7 cellular contexts compared by ENCODE assay signal in the genomic region with DNA sequence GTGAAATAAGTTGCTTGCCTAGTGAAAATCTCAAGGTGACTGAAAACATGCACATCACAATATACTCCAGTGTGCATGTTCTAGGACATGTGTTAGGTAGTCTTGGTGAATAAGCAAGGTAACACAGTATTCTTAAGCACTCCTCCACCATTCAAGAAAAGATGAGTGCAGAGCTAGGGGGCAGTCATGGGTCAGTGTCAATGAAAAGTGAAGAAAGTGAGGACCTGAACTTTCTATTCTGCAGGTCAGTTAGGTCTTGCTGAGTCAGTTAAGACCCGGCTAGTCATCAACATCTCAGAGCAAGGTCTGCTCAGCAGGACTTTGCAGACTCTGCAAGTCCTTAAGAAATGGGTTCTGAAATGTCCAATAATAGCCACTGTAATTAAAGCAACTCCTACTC.
DNase-seq lines count a peak whose midpoint lies in the region; ATAC-seq, FAIRE-seq and TF ChIP-seq lines count a peak whose summit lies in the region.
"Not testable (repeated sequence)": the region's sequence is repeated elsewhere in the genome, so short reads cannot be mapped to it uniquely, and the experiment has no call there.

No MANE protein-coding gene starts in this region.

- not testable (repeated sequence) for H3K9me3 Mint-ChIP-seq in GM23338

- CTCF ChIA-PET in Panc1 (lab: Charles Lee); K562 (lab: Yijun Ruan, JAX; ENCODE audit: low intra/inter-chr PET ratio): not testable (repeated sequence)

- not testable (repeated sequence) for H3K4me3 ChIP-seq in GM23338; Loucy (ENCODE audit: low read length, poor library complexity, severe bottlenecking); Panc1 (ENCODE audit: low read depth in 2 of 2, low read length in 2 of 2); K562; hepatocyte; left lung

- not testable (repeated sequence) for H3K4me3 Mint-ChIP-seq in GM23338

- peak; percentile 49 for FAIRE-seq in K562 (lab: Jason Lieb, UNC)

- in situ Hi-C loops in Panc1 (cut with HindIII; ENCODE audit: low pct_unique_long_range_greater_than_20kb, low sequenced_read_pairs); K562 (cut with MboI): not testable (repeated sequence)

- not testable (repeated sequence) for H3K36me3 Mint-ChIP-seq in GM23338 (ENCODE audit: low read depth)

- WGBS in K562 (ENCODE audit: insufficient coverage, low coverage, missing lambda C conversion rate), result 0% methylated on average over 1 of the region's 1 CpG
- WGBS in hepatocyte (ENCODE audit: low lambda C conversion rate, missing lambda C conversion rate), result 44% methylated on average over 1 of the region's 1 CpG

- POLR2A ChIA-PET in Panc1 (lab: Charles Lee); K562 (lab: Yijun Ruan, JAX): not testable (repeated sequence)

- not testable (repeated sequence) for H3F3A ChIP-seq in GM23338 (replicated peaks; ENCODE audit: low read depth); Loucy (ENCODE audit: low read depth)

- not testable (repeated sequence) for H3K27me3 ChIP-seq in GM23338 (ENCODE audit: insufficient read depth); Loucy (ENCODE audit: insufficient read depth, low read length, poor library complexity, severe bottlenecking); Panc1 (ENCODE audit: control insufficient read depth, insufficient read depth, low read length); K562 (ENCODE audit: control insufficient read depth in 2 of 2, insufficient read depth in 2 of 2, low read length in 2 of 2); hepatocyte; left lung

- not testable (repeated sequence) for BruUV-seq in Panc1 (replicated peaks; lab: Mats Ljungman, UMichigan); K562 (replicated peaks; lab: Mats Ljungman, UMichigan)

- intact Hi-C loops in Panc1 (cut with micrococcal nuclease; ENCODE audit: unreplicated experiment); K562 (cut with micrococcal nuclease); left lung (cut with DNase I): not testable (repeated sequence)

- TF ChIP-seq EP300 in K562 (IDR thresholded peaks at IDR 0.05; ENCODE audit: low read length), result not testable (repeated sequence)

- H3K36me3 ChIP-seq in GM23338 (ENCODE audit: insufficient read depth); Loucy (ENCODE audit: insufficient read depth, low read length); Panc1 (ENCODE audit: control insufficient read depth, insufficient read depth, low read length); K562 (ENCODE audit: control insufficient read depth, insufficient read depth, low read length); hepatocyte (replicated peaks; ENCODE audit: insufficient read depth, low read depth); left lung: not testable (repeated sequence)

- not testable (repeated sequence) for H2AFZ ChIP-seq in GM23338; Loucy (ENCODE audit: low read length); K562 (ENCODE audit: low read depth, low read length); hepatocyte

- not testable (repeated sequence) for H3K27me3 Mint-ChIP-seq in GM23338 (ENCODE audit: insufficient read depth, low read depth, poor library complexity)

- ATAC-seq in GM23338 (peak; percentile 94), Panc1 (peak; percentile 21; the same call in 1 of the 2 replicates), K562 (peak; percentile 77), left lung (peak; percentile 51)

- not testable (repeated sequence) for H3K9me3 ChIP-seq in Loucy (ENCODE audit: insufficient read depth, low read depth, low read length); Panc1 (ENCODE audit: control insufficient read depth, insufficient read depth, low read depth, low read length); K562 (replicated peaks; ENCODE audit: control insufficient read depth, insufficient read depth, low read depth, low read length); hepatocyte (ENCODE audit: low read depth); left lung

- H3K9me1 ChIP-seq in K562 (ENCODE audit: control insufficient read depth, insufficient read depth, low read length), result not testable (repeated sequence)

- not testable (repeated sequence) for H3K27ac ChIP-seq in GM23338 (ENCODE audit: low read depth); Panc1 (ENCODE audit: low read length); K562 (ENCODE audit: extremely low read depth, low read depth, low read length); hepatocyte; left lung

- not testable (repeated sequence) for H4K20me1 ChIP-seq in GM23338 (replicated peaks; ENCODE audit: insufficient read depth); Loucy (ENCODE audit: insufficient read depth, low read length, poor library complexity, severe bottlenecking); K562 (replicated peaks; ENCODE audit: control insufficient read depth, insufficient read depth, low read length); hepatocyte (ENCODE audit: insufficient read depth, poor library complexity, severe bottlenecking)

- H3K9me2 ChIP-seq in GM23338 (ENCODE audit: insufficient read depth); Loucy (replicated peaks; ENCODE audit: low read depth, low read length); hepatocyte (replicated peaks; ENCODE audit: insufficient read depth): not testable (repeated sequence)

- not testable (repeated sequence) for H3K4me1 Mint-ChIP-seq in GM23338

- not testable (repeated sequence) for TF ChIP-seq POLR2A in K562 (conservative IDR thresholded peaks at IDR 0.05)

- DNase-seq in EL (peak; percentile 1), GM23338 (ENCODE audit: low spot score) (peak; percentile 61), K562 (ENCODE audit: extremely low read depth in 1 of 4, low spot score in 3 of 4) (peak in 1 of 4 experiments; percentile 11), hepatocyte (ENCODE audit: low spot score) (peak; percentile 4)
- DNase-seq in Panc1 (ENCODE audit: low read depth, low spot score); left lung: not testable (repeated sequence)

- TF ChIP-seq RAD21 in K562 (CRISPR knock-in tag; conservative IDR thresholded peaks at IDR 0.05 in 1 of 2, IDR thresholded peaks at IDR 0.05 in 1 of 2), result not testable (repeated sequence)

- H3K9ac ChIP-seq in Loucy (ENCODE audit: low read depth, low read length, poor library complexity, severe bottlenecking); K562 (ENCODE audit: insufficient read depth in 1 of 2, low read depth in 2 of 2, low read length in 2 of 2): not testable (repeated sequence)

- H3K4me2 ChIP-seq in GM23338; Loucy (ENCODE audit: low read depth, low read length, poor library complexity, severe bottlenecking); K562 (ENCODE audit: insufficient read depth, low read length); hepatocyte: not testable (repeated sequence)

- not testable (repeated sequence) for H3K79me2 ChIP-seq in GM23338 (replicated peaks; ENCODE audit: insufficient read depth); Loucy (ENCODE audit: insufficient read depth, low read length); K562 (ENCODE audit: control insufficient read depth, insufficient read depth, low read length); hepatocyte

- H3K27ac Mint-ChIP-seq in GM23338, result not testable (repeated sequence)

- TF ChIP-seq CTCF in GM23338 (conservative IDR thresholded peaks at IDR 0.05; ENCODE audit: low read depth in 2 of 2) (peak; percentile 42 to 65; a peak in 3 of 4 replicates), Loucy (conservative IDR thresholded peaks at IDR 0.05; ENCODE audit: low read length) (0 out of 2 replicates have a peak, but pooled peaks have one; percentile 12), K562 (IDR thresholded peaks at IDR 0.05 in 2 of 3, conservative IDR thresholded peaks at IDR 0.05 in 1 of 3; ENCODE audit: insufficient read depth in 2 of 3, low read depth in 1 of 3, low read length in 3 of 3) (peak in 1 of 3 experiments; percentile 8; a peak in 1 of 6 replicates)
- not testable (repeated sequence) for TF ChIP-seq CTCF in Panc1 (IDR thresholded peaks at IDR 0.05); hepatocyte (IDR thresholded peaks at IDR 0.05; ENCODE audit: poor library complexity); left lung (IDR thresholded peaks at IDR 0.05)

- H3K4me1 ChIP-seq in GM23338 (ENCODE audit: insufficient read depth); Loucy (ENCODE audit: insufficient read depth, low read length, poor library complexity, severe bottlenecking); Panc1 (ENCODE audit: control insufficient read depth, insufficient read depth, low read length); K562 (replicated peaks in 1 of 2; ENCODE audit: control insufficient read depth in 2 of 2, insufficient read depth in 2 of 2, low read length in 2 of 2); hepatocyte (ENCODE audit: insufficient read depth); left lung: not testable (repeated sequence)

TF ChIP-seq in K562, 482 proteins besides CTCF, POLR2A, EP300 and RAD21:
- TF ChIP-seq NFE2 (IDR thresholded peaks at IDR 0.05; ENCODE audit: low read depth) (0 out of 2 replicates have a peak, but pooled peaks have one; percentile 3), ZNF316 (IDR thresholded peaks at IDR 0.05) (0 out of 2 replicates have a peak, but pooled peaks have one; percentile 12)

Comparison
In these comparisons a context has a peak if more than half of its experiments do, and no peak if none do; other contexts are left out.
1. ATAC-seq: peak in every context shown above with its lines; median percentile 94 in GM23338; 77 in K562; 51 in left lung; 21 in Panc1.